ENCODE assay signal across 15 cellular contexts in the genomic region with DNA sequence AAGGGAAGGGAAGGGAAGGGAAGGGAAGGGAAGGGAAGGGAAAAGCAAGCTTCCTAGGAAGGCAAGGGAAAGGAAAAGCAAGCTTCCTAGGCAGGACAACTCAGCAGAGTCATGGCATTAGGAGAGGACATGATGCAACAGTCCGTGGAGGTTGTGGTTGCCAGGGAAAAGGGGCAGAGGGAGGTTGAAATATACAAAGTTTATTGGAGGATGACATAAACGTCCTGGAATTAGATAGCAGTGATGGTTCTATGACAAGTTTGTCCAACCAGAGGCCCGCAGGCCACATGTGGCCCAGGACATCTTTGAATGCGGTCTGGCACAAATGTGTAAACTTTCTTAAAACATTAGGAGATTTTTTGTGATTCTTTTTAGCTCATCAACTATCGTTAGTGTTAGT. TPM values are rescaled to one million over a fixed set of nuclear protein-coding genes. Genes with fewer than 3 reads are reported as not detected.
A peak's percentile ranks its signal among the peaks of the same experiment; 100 is the strongest.
DNase-seq lines count a peak whose midpoint lies in the region; ATAC-seq, FAIRE-seq and TF ChIP-seq lines count a peak whose summit lies in the region.
"Had no signal": no experiment of that assay in that cellular context is flagged by ENCODE, and none has a peak within 500 bp of the region (broad histone marks: within the 10 kb centered on the region; RNA-seq: fewer than 3 reads in every experiment).

No MANE protein-coding gene starts in this region.

- H3K9ac ChIP-seq in HCT116 (ENCODE audit: low read length): no peak overlapping the region

- H3K36me3 ChIP-seq in HCT116 (ENCODE audit: control insufficient read depth in 1 of 2, insufficient read depth in 2 of 2, low read length in 2 of 2) (no peaks in the 10 kb centered on the region), RWPE2 (ENCODE audit: low read depth) (no peaks in the 10 kb centered on the region)
- H3K36me3 ChIP-seq: esophagus squamous epithelium had no signal

- no TSS peak for BruUV-seq in HCT116 (replicated peaks; lab: Mats Ljungman, UMichigan)

- TF ChIP-seq POLR2A in HCT116 (IDR thresholded peaks at IDR 0.05; ENCODE audit: borderline replicate concordance, extremely low read depth, insufficient read depth, insufficient read length) (no peak), GM12891 (IDR thresholded peaks at IDR 0.05; ENCODE audit: low read depth, low read length) (no peak)

- H3K9me2 ChIP-seq in HCT116 (ENCODE audit: insufficient read depth): no peaks in the 10 kb centered on the region

- no peak for TF ChIP-seq CTCF in HCT116 (IDR thresholded peaks at IDR 0.05 in 2 of 3, conservative IDR thresholded peaks at IDR 0.05 in 1 of 3; ENCODE audit: borderline replicate concordance in 1 of 3, insufficient read depth in 1 of 3, low read depth in 2 of 3, low read length in 2 of 3)
- TF ChIP-seq CTCF in RWPE2 (IDR thresholded peaks at IDR 0.05; ENCODE audit: poor library complexity, severe bottlenecking): no peak
- TF ChIP-seq CTCF in fibroblast of pulmonary artery (IDR thresholded peaks at IDR 0.05; ENCODE audit: low read length, missing control alignments): no peak

- TF ChIP-seq RAD21 in HCT116 (IDR thresholded peaks at IDR 0.05; ENCODE audit: low read depth): no peak

- RAD21 ChIA-PET in HCT116 (lab: Charles Lee; ENCODE audit: low non-redundant PET in 1 of 2, low total read pairs in 2 of 2, uncharacterized antibody in 2 of 2, unreplicated experiment in 2 of 2): no interaction called here

- H3K27me3 ChIP-seq in HCT116 (ENCODE audit: insufficient read depth, low read length): no peaks in the 10 kb centered on the region
- no peaks in the 10 kb centered on the region for H3K27me3 ChIP-seq in RWPE2 (ENCODE audit: insufficient read depth, poor library complexity, severe bottlenecking)
- H3K27me3 ChIP-seq: esophagus squamous epithelium had no signal

- ATAC-seq in HCT116: no peak
- peak; percentile 39; the same call in 2 of the 3 replicates for ATAC-seq in RWPE2 (ENCODE audit: low read depth)
- no peak for ATAC-seq in esophagus mucosa
- ATAC-seq in HG02623 (IDR thresholded peaks at IDR 0.05; ENCODE audit: unreplicated experiment): no peak
- no peak for ATAC-seq in GM21529 (IDR thresholded peaks at IDR 0.05; ENCODE audit: unreplicated experiment)

- H3K4me3 ChIP-seq in HCT116 (replicated peaks in 1 of 2; ENCODE audit: low read depth in 1 of 2, low read length in 2 of 2) (no peak overlapping the region), RWPE2 (ENCODE audit: severe bottlenecking) (no peak overlapping the region), fibroblast of pulmonary artery (replicated peaks; ENCODE audit: low read depth, low read length) (no peak overlapping the region)
- H3K4me3 ChIP-seq: esophagus squamous epithelium had no signal

- no peak overlapping the region for H3K4me2 ChIP-seq in HCT116 (ENCODE audit: low read length)

- CTCF ChIA-PET in HCT116 (lab: Charles Lee): interaction anchor here (1.2 kb wide), 1 partner anchor 90 kb away, joined by 5 read pairs; no protein-coding TSS in a partner anchor

- DNase-seq in A172 (ENCODE audit: low spot score) (peak; percentile 22), HCT116 (ENCODE audit: low read depth, low spot score) (peak; percentile 18), RWPE2 (ENCODE audit: low spot score) (no peak), fibroblast of pulmonary artery (ENCODE audit: low read depth) (peak; percentile 42), GM12891 (ENCODE audit: insufficient read length, low spot score) (no peak)
- DNase-seq: activated CD4-positive, CD25-positive, alpha-beta regulatory T cell treated with anti-CD3 and anti-CD28 coated beads, Interleukin-2, amount 50 U/mL, for 72 hours; activated T-cell treated with anti-CD3 and anti-CD28 coated beads, Interleukin-2, amount 50 U/mL, for 1 hour; Calu3; esophagus squamous epithelium; Karpas-422; NCI-H2081 had no signal

- no peak overlapping the region for H2AFZ ChIP-seq in HCT116 (ENCODE audit: low read depth, low read length, poor library complexity, severe bottlenecking)

- H4K20me1 ChIP-seq in HCT116 (ENCODE audit: insufficient read depth): no peaks in the 10 kb centered on the region

- H3K4me1 ChIP-seq in HCT116 (ENCODE audit: control insufficient read depth in 1 of 2, insufficient read depth in 2 of 2, low read length in 2 of 2) (peaks cover 0 to 14% of the 10 kb centered on the region in 2 experiments; a peak in 1 of 4 replicates), RWPE2 (ENCODE audit: insufficient read depth, poor library complexity, severe bottlenecking) (peaks cover 3% of the 10 kb centered on the region)

- no peaks in the 10 kb centered on the region for H3K79me2 ChIP-seq in HCT116 (ENCODE audit: insufficient read depth, low read length)

- no peak for FAIRE-seq in GM12891 (lab: Jason Lieb, UNC)

- intact Hi-C loops in HCT116 (cut with micrococcal nuclease): loop anchor here (10.0 kb wide), 1 partner anchor 300 kb away; no protein-coding TSS in a partner anchor

- H3K27ac ChIP-seq in HCT116 (ENCODE audit: low read depth, low read length): no peak overlapping the region
- no peak overlapping the region for H3K27ac ChIP-seq in RWPE2 (ENCODE audit: poor library complexity, severe bottlenecking)
- H3K27ac ChIP-seq: esophagus squamous epithelium had no signal

- H3K9me3 ChIP-seq in HCT116 (ENCODE audit: control insufficient read depth in 1 of 2, insufficient read depth in 1 of 2, low read depth in 1 of 2, low read length in 2 of 2): no peaks in the 10 kb centered on the region
- H3K9me3 ChIP-seq in RWPE2 (ENCODE audit: severe bottlenecking): no peaks in the 10 kb centered on the region
- H3K9me3 ChIP-seq: esophagus squamous epithelium had no signal

- POLR2A ChIA-PET in HCT116 (lab: Charles Lee): no interaction called here

TF ChIP-seq in HCT116, 20 proteins besides CTCF, POLR2A, EP300 and RAD21:
- TF ChIP-seq SRF (IDR thresholded peaks at IDR 0.05; ENCODE audit: low read depth) (no peak), SP1 (IDR thresholded peaks at IDR 0.05; ENCODE audit: low read depth) (no peak), SIN3A (IDR thresholded peaks at IDR 0.05; ENCODE audit: low read depth) (no peak)
- TF ChIP-seq, protein P1, sequence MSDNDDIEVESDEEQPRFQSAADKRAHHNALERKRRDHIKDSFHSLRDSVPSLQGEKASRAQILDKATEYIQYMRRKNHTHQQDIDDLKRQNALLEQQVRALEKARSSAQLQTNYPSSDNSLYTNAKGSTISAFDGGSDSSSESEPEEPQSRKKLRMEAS (IDR thresholded peaks at IDR 0.05): no peak

TF ChIP-seq in GM12891, 5 proteins besides CTCF, POLR2A, EP300 and RAD21:
- no peak for TF ChIP-seq POU2F2 (IDR thresholded peaks at IDR 0.05; ENCODE audit: low read depth, low read length)
- no peak for TF ChIP-seq POLR2AphosphoS5 (IDR thresholded peaks at IDR 0.05; ENCODE audit: low read depth, low read length)
- TF ChIP-seq TAF1 (IDR thresholded peaks at IDR 0.05; ENCODE audit: low read depth, low read length): no peak
- no peak for TF ChIP-seq SPI1 (IDR thresholded peaks at IDR 0.05; ENCODE audit: low read depth, low read length)

RNA-seq across cellular contexts. Expression of a gene that starts 59.8 kb away (rescaled TPM):
- 0.31 TPM in 1 of 2 replicates, not detected in the other for total RNA-seq in A172 (2014; rRNA removed; shearing (Covaris generic))
- total RNA-seq in HCT116 (2021; ENCODE audit: unreplicated experiment): not detected
- polyA plus RNA-seq in HCT116 (2012): not detected in 2 replicates
- not detected for total RNA-seq in esophagus mucosa
- polyA plus RNA-seq in GM12891 (2012; ENCODE audit: low read depth, missing spikeins): not detected
- total RNA-seq: Calu3, esophagus squamous epithelium, osteocyte had no signal

Comparison
In these comparisons a context has a peak if more than half of its experiments do, and no peak if none do; other contexts are left out.
1. DNase-seq: peak in A172 (single experiment), HCT116 (single experiment) and fibroblast of pulmonary artery (single experiment); none in RWPE2 (single experiment) and GM12891 (single experiment).